In genomic region chr4:111475001-111475400, GRCh38 we compare ENCODE assay signal across 9 cellular contexts.
DNase-seq lines count a peak whose midpoint lies in the region; ATAC-seq and TF ChIP-seq lines count a peak whose summit lies in the region.
"Had no signal": no experiment of that assay in that cellular context is flagged by ENCODE, and none has a peak within 500 bp of the region (broad histone marks: within the 10 kb centered on the region; RNA-seq: fewer than 3 reads in every experiment).

No MANE protein-coding gene starts in this region.

- H3K27ac Mint-ChIP-seq in HFFc6: no peak overlapping the region
- no peak overlapping the region for H3K27ac Mint-ChIP-seq in activated naive CD8-positive, alpha-beta T cell treated with anti-CD3 and anti-CD28 coated beads for 36 hours
- H3K27ac Mint-ChIP-seq: activated CD8-positive, alpha-beta T cell treated with anti-CD3 and anti-CD28 coated beads, Interleukin-2, amount 10 ng/mL, durations not matched to agents 7 days and 5 days had no signal

- H3K4me1 Mint-ChIP-seq in HFFc6 (ENCODE audit: low read depth): peaks cover 32% of the 10 kb centered on the region
- H3K4me1 Mint-ChIP-seq in activated naive CD8-positive, alpha-beta T cell treated with anti-CD3 and anti-CD28 coated beads for 36 hours: no peaks in the 10 kb centered on the region

- no peak overlapping the region for H3K4me3 Mint-ChIP-seq in HFFc6
- H3K4me3 Mint-ChIP-seq in activated naive CD8-positive, alpha-beta T cell treated with anti-CD3 and anti-CD28 coated beads for 36 hours: no peak overlapping the region
- H3K4me3 Mint-ChIP-seq: activated CD8-positive, alpha-beta T cell treated with anti-CD3 and anti-CD28 coated beads, Interleukin-2, amount 10 ng/mL, durations not matched to agents 7 days and 5 days had no signal

- H3K4me3 ChIP-seq in AG10803 (ENCODE audit: low read length) (no peak overlapping the region), astrocyte of the cerebellum (ENCODE audit: low read depth, low read length) (no peak overlapping the region)

- TF ChIP-seq CTCF in AG10803 (conservative IDR thresholded peaks at IDR 0.05; ENCODE audit: low read length): peak; percentile 61
- peak; percentile 54 for TF ChIP-seq CTCF in HFFc6 (IDR thresholded peaks at IDR 0.05)
- TF ChIP-seq CTCF in astrocyte of the cerebellum (IDR thresholded peaks at IDR 0.05; ENCODE audit: low read depth, low read length, missing control alignments): peak; percentile 75

- H3K27me3 Mint-ChIP-seq in HFFc6 (ENCODE audit: insufficient read depth): no peaks in the 10 kb centered on the region; the same call in 1 of the 2 replicates
- no peaks in the 10 kb centered on the region for H3K27me3 Mint-ChIP-seq in activated naive CD8-positive, alpha-beta T cell treated with anti-CD3 and anti-CD28 coated beads for 36 hours

- in situ Hi-C loops in astrocyte of the cerebellum (cut with HindIII; ENCODE audit: low sequenced_read_pairs): no loop called here

- ATAC-seq in left colon (peak; percentile 88), GM21381 (IDR thresholded peaks at IDR 0.05; ENCODE audit: unreplicated experiment) (no peak), GM18868 (IDR thresholded peaks at IDR 0.05; ENCODE audit: unreplicated experiment) (no peak)
- ATAC-seq: activated CD8-positive, alpha-beta T cell treated with anti-CD3 and anti-CD28 coated beads, Interleukin-2, amount 10 ng/mL, durations not matched to agents 7 days and 5 days had no signal

- H3K36me3 Mint-ChIP-seq in HFFc6 (ENCODE audit: low read depth): peaks cover 13% of the 10 kb centered on the region
- no peaks in the 10 kb centered on the region for H3K36me3 Mint-ChIP-seq in activated naive CD8-positive, alpha-beta T cell treated with anti-CD3 and anti-CD28 coated beads for 36 hours

- H3K9me3 Mint-ChIP-seq in HFFc6: no peaks in the 10 kb centered on the region
- peaks cover 2% of the 10 kb centered on the region for H3K9me3 Mint-ChIP-seq in activated naive CD8-positive, alpha-beta T cell treated with anti-CD3 and anti-CD28 coated beads for 36 hours

- intact Hi-C loops in left colon (cut with DNase I, micrococcal nuclease): loop anchor here in 1 of 2 donors (10.0 kb wide), 1 partner anchor 840 kb away; no protein-coding TSS in a partner anchor

- DNase-seq in AG10803 (ENCODE audit: low read depth): peak; percentile 56
- no peak for DNase-seq in HFFc6
- peak; percentile 53 for DNase-seq in astrocyte of the cerebellum (ENCODE audit: low read depth)
- peak; percentile 30 to 63 for DNase-seq in left colon
- DNase-seq in activated CD4-positive, alpha-beta T cell treated with anti-CD3 and anti-CD28 coated beads, Interleukin-2, amount 50 U/mL, for 48 hours: no peak
- no peak for DNase-seq in activated naive CD8-positive, alpha-beta T cell treated with anti-CD3 and anti-CD28 coated beads for 36 hours
- DNase-seq: activated CD8-positive, alpha-beta T cell treated with anti-CD3 and anti-CD28 coated beads, Interleukin-2, amount 10 ng/mL, durations not matched to agents 7 days and 5 days had no signal

Comparison
In these comparisons a context has a peak if more than half of its experiments do, and no peak if none do; other contexts are left out.
1. DNase-seq: peak in AG10803 (single experiment), astrocyte of the cerebellum (single experiment) and left colon (2 of 2); none in HFFc6 (single experiment), activated CD4-positive, alpha-beta T cell treated with anti-CD3 and anti-CD28 coated beads, Interleukin-2, amount 50 U/mL, for 48 hours (0 of 2) and activated naive CD8-positive, alpha-beta T cell treated with anti-CD3 and anti-CD28 coated beads for 36 hours (single experiment).
2. Peak in every context shown above with its lines, with median percentiles within 50 percentile points of each other: CTCF ChIP-seq.